Comparison of ENCODE assay signal across 8 cellular contexts in the genomic region with DNA sequence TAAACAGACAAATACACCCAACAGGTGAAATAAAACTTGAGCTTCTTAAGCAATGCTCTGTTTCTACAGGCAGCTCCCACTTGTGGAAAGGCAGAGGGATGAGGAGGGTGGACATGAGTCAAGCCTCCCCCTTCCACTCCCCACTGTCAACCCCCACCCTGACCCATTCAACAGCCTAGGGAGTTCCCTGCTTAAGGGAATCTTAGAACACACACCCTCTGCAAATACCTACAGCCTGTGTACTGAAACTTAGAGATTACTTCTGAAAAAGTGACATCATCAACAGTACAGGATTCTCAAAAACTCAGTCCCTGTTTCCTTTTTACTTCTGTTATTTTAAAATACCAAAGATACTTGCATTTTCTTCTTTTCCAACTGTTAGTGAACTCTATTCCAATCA.
DNase-seq lines count a peak whose midpoint lies in the region; ATAC-seq, FAIRE-seq and TF ChIP-seq lines count a peak whose summit lies in the region.

No MANE protein-coding gene starts in this region.

- peak; percentile 54 for ATAC-seq in GM19438 (IDR thresholded peaks at IDR 0.05; ENCODE audit: low read depth, unreplicated experiment)
- ATAC-seq in HG03196 (IDR thresholded peaks at IDR 0.05; ENCODE audit: unreplicated experiment), result peak; percentile 50
- no peak for ATAC-seq in heart right ventricle

- DNase-seq in bronchial epithelial cell (ENCODE audit: low read depth), result peak; percentile 96
- DNase-seq in stomach, result peak; percentile 39
- no peak for DNase-seq in NCI-H2081 treated with DMSO at 0.1 percent for 48 hours (lab: John Stamatoyannopoulos, UW)
- no peak for DNase-seq in heart right ventricle
- DNase-seq in posterior vena cava (ENCODE audit: low spot score), result no peak
- no peak for DNase-seq in activated gamma-delta T cell (lab: John Stamatoyannopoulos, UW)

- no peaks in the 10 kb centered on the region for H3K27me3 ChIP-seq in bronchial epithelial cell (ENCODE audit: control insufficient read depth, insufficient read depth, low read length)
- H3K27me3 ChIP-seq in stomach, result no peaks in the 10 kb centered on the region
- H3K27me3 ChIP-seq in heart right ventricle, result peaks cover 0 to 24% (median 7%) of the 10 kb centered on the region in 7 donors

- peak; percentile 8 for TF ChIP-seq CTCF in bronchial epithelial cell (IDR thresholded peaks at IDR 0.05; ENCODE audit: insufficient read depth, low read length, severe bottlenecking)
- TF ChIP-seq CTCF in stomach (IDR thresholded peaks at IDR 0.05), result no peak
- TF ChIP-seq CTCF in heart right ventricle (IDR thresholded peaks at IDR 0.05), result no peak

- no peak for TF ChIP-seq EP300 in stomach (IDR thresholded peaks at IDR 0.05)

- no peak for TF ChIP-seq POLR2A in stomach (IDR thresholded peaks at IDR 0.05)

- H3K4me1 ChIP-seq in stomach (peaks cover 32 to 91% (median 45%) of the 10 kb centered on the region in 4 donors), heart right ventricle (peaks cover 0 to 5% (median 0%) of the 10 kb centered on the region in 9 donors)

- no peaks in the 10 kb centered on the region for H3K36me3 ChIP-seq in bronchial epithelial cell (ENCODE audit: control insufficient read depth, insufficient read depth, low read length)
- H3K36me3 ChIP-seq in stomach, result no peaks in the 10 kb centered on the region
- no peaks in the 10 kb centered on the region for H3K36me3 ChIP-seq in heart right ventricle

- H3K4me3 ChIP-seq in bronchial epithelial cell (ENCODE audit: low read depth, low read length) (no peak overlapping the region), stomach (no peak overlapping the region), heart right ventricle (no peak overlapping the region)

- peak overlapping the region; percentile 78 to 89 (median 84) for H3K27ac ChIP-seq in stomach
- H3K27ac ChIP-seq in heart right ventricle, result no peak overlapping the region

- H3K9me3 ChIP-seq in stomach (no peaks in the 10 kb centered on the region), heart right ventricle (no peaks in the 10 kb centered on the region)

- intact Hi-C loops in stomach (cut with DNase I; ENCODE audit: low total_unique reads), result no loop called here
- intact Hi-C loops in heart right ventricle (cut with DNase I), result no loop called here
- intact Hi-C loops in posterior vena cava (cut with DNase I), result loop anchor here in 1 of 2 donors (10.0 kb wide), 1 partner anchor 61 kb away; no protein-coding TSS in a partner anchor

- no peak for FAIRE-seq in bronchial epithelial cell (lab: Jason Lieb, UNC)

Comparison
In these comparisons a context has a peak if more than half of its experiments do, and no peak if none do; other contexts are left out.
1. ATAC-seq: peak in GM19438 (single experiment) and HG03196 (single experiment); none in heart right ventricle (0 of 8).
2. DNase-seq: peak in bronchial epithelial cell (single experiment) and stomach (single experiment); none in NCI-H2081 treated with DMSO at 0.1 percent for 48 hours (single experiment), heart right ventricle (0 of 2), posterior vena cava (single experiment) and activated gamma-delta T cell (single experiment).
3. H3K27ac ChIP-seq: peak in stomach (5 of 5); none in heart right ventricle (0 of 10).